8 cellular contexts compared by ENCODE assay signal in the genomic region with DNA sequence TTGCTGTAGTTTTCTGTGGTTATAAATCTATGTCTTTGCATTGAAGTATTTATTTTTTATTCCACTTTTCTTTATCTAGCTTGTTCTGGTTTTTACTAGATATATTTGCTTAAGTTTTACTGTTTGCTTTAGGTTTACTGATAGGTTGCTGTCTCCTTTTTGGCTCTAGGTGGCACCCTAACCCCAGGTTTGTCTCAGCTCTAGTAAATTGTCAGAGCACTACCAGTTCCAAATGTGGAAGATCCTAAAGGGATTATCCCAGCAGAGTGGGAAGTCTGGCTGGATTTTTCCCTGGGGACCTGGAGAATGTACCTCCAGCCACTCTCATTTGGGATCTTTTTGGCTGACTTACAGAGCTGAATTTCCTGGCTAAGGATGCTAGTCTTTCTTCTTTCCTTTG.
DNase-seq lines count a peak whose midpoint lies in the region; ATAC-seq and TF ChIP-seq lines count a peak whose summit lies in the region.

No MANE protein-coding gene starts in this region.

- intact Hi-C loops in psoas muscle (cut with DNase I) = loop anchor here in 1 of 2 donors (5.0 kb wide), 1 partner anchor 173 kb away; no protein-coding TSS in a partner anchor

- H3K4me3 ChIP-seq in foreskin fibroblast (ENCODE audit: low read depth in 1 of 2, low read length in 2 of 2) = no peak overlapping the region
- H3K4me3 ChIP-seq in psoas muscle = no peak overlapping the region

- peaks cover 0 to 4% (median 0%) of the 10 kb centered on the region in 3 donors for H3K27me3 ChIP-seq in psoas muscle (ENCODE audit: insufficient read depth in 3 of 3, low read length in 2 of 3)

- DNase-seq in activated CD4-positive, CD25-positive, alpha-beta regulatory T cell treated with anti-CD3 and anti-CD28 coated beads, Interleukin-2, amount 50 U/mL, for 16 hours (ENCODE audit: low read depth, low spot score) = peak; percentile 0
- no peak for DNase-seq in activated CD4-positive, CD25-positive, alpha-beta regulatory T cell treated with anti-CD3 and anti-CD28 coated beads, Interleukin-2, amount 50 U/mL, for 72 hours
- DNase-seq in NCI-H524 treated with DMSO at 0.1 percent for 48 hours (lab: John Stamatoyannopoulos, UW) (peak; percentile 64), activated T-cell treated with anti-CD3 and anti-CD28 coated beads for 4 hours (peak; percentile 18), foreskin fibroblast (peak; percentile 12 to 49), psoas muscle (no peak)

- H3K36me3 ChIP-seq in psoas muscle (ENCODE audit: insufficient read depth in 1 of 2, low read depth in 1 of 2) = no peaks in the 10 kb centered on the region

- H3K9me3 ChIP-seq in psoas muscle = peaks cover 7% of the 10 kb centered on the region

- no peak overlapping the region for H3K27ac ChIP-seq in psoas muscle

- no peaks in the 10 kb centered on the region for H3K4me1 ChIP-seq in psoas muscle

- ATAC-seq in HG02642 (IDR thresholded peaks at IDR 0.05; ENCODE audit: poor library complexity, unreplicated experiment) (peak; percentile 70), psoas muscle (no peak), GM18520 (IDR thresholded peaks at IDR 0.05; ENCODE audit: unreplicated experiment) (no peak)

- peak; percentile 53 for TF ChIP-seq CTCF in foreskin fibroblast (IDR thresholded peaks at IDR 0.05; ENCODE audit: low read depth, low read length)
- peak; percentile 59 for TF ChIP-seq CTCF in psoas muscle (IDR thresholded peaks at IDR 0.05)

Comparison
In these comparisons a context has a peak if more than half of its experiments do, and no peak if none do; other contexts are left out.
1. DNase-seq: peak in activated CD4-positive, CD25-positive, alpha-beta regulatory T cell treated with anti-CD3 and anti-CD28 coated beads, Interleukin-2, amount 50 U/mL, for 16 hours (single experiment), NCI-H524 treated with DMSO at 0.1 percent for 48 hours (single experiment), activated T-cell treated with anti-CD3 and anti-CD28 coated beads for 4 hours (single experiment) and foreskin fibroblast (2 of 2); none in activated CD4-positive, CD25-positive, alpha-beta regulatory T cell treated with anti-CD3 and anti-CD28 coated beads, Interleukin-2, amount 50 U/mL, for 72 hours (single experiment) and psoas muscle (0 of 2).